In the genomic region with DNA sequence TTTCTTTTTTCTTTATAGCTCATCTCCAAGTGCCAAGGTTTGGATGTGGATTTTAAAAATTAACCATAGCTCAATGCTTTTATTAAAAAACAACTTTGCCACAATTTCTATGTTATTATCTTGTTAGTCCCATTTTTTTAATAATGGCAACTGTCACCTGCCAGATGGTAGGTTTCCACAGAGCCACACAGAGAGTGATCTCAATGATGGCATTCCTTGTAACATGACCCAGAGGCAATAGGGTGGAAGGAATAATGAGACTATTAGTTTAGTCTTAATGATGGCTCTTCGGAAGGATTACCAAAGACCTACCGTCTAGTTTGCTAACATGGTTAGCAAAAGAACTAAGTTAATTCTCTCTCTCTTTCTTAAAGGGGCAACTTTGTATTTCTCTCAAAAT, we compare ENCODE assay signal across 20 cellular contexts.
DNase-seq lines count a peak whose midpoint lies in the region; ATAC-seq and TF ChIP-seq lines count a peak whose summit lies in the region.
"Had no signal": no experiment of that assay in that cellular context is flagged by ENCODE, and none has a peak within 500 bp of the region (broad histone marks: within the 10 kb centered on the region; RNA-seq: fewer than 3 reads in every experiment).

No MANE protein-coding gene starts in this region.

- DNase-seq in NCI-H1105 treated with DMSO at 0.1 percent for 48 hours (lab: John Stamatoyannopoulos, UW) (peak; percentile 33), NCI-H1105 (lab: John Stamatoyannopoulos, UW) (no peak), NCI-H2029 (lab: John Stamatoyannopoulos, UW) (peak; percentile 66), NCI-H524 treated with DMSO at 0.1 percent for 48 hours (lab: John Stamatoyannopoulos, UW) (peak; percentile 90), left kidney (ENCODE audit: low read depth, low spot score) (peak; percentile 14), stomach (no peak)
- no peak for DNase-seq in activated naive CD4-positive, alpha-beta T cell (lab: John Stamatoyannopoulos, UW)
- DNase-seq: 8988T; CD8-positive, alpha-beta T cell; H7; NCI-H187 treated with DMSO at 0.1 percent for 48 hours; NCI-H2227 treated with DMSO at 0.1 percent for 48 hours; NCI-H774; Peyer's patch; Right ventricle myocardium superior; T-helper 1 cell had no signal

- H3K36me3 ChIP-seq in stomach: peaks cover 0 to 17% (median 5%) of the 10 kb centered on the region in 4 donors

- 83 to 93% (median 86%) methylated on average over 2 of the region's 2 CpGs for WGBS in stomach, 5 donors

- H3K27ac ChIP-seq in stomach: no peak overlapping the region
- H3K27ac ChIP-seq: BLaER1, KMS-11, Peyer's patch, SK-N-MC had no signal

- intact Hi-C loops in stomach (cut with DNase I; ENCODE audit: low total_unique reads): no loop called here

- no peaks in the 10 kb centered on the region for H3K27me3 ChIP-seq in stomach
- H3K27me3 ChIP-seq: BLaER1, Peyer's patch had no signal

- H3K4me1 ChIP-seq in stomach: no peaks in the 10 kb centered on the region
- H3K4me1 ChIP-seq: BLaER1, Peyer's patch had no signal

- TF ChIP-seq CTCF in stomach (IDR thresholded peaks at IDR 0.05): no peak

- TF ChIP-seq EP300 in stomach (IDR thresholded peaks at IDR 0.05): no peak

- no peaks in the 10 kb centered on the region for H3K9me3 ChIP-seq in stomach
- H3K9me3 ChIP-seq: Peyer's patch had no signal

- TF ChIP-seq POLR2A in stomach (IDR thresholded peaks at IDR 0.05): no peak

- no peak for ATAC-seq in HG02798 (IDR thresholded peaks at IDR 0.05; ENCODE audit: poor library complexity, unreplicated experiment)
- ATAC-seq: CD8-positive, alpha-beta T cell had no signal

- H3K4me3 ChIP-seq in stomach: no peak overlapping the region
- H3K4me3 ChIP-seq: BLaER1, Peyer's patch, SK-N-MC had no signal

Comparison
In these comparisons a context has a peak if more than half of its experiments do, and no peak if none do; other contexts are left out.
1. DNase-seq: peak in NCI-H1105 treated with DMSO at 0.1 percent for 48 hours (single experiment), NCI-H2029 (single experiment), NCI-H524 treated with DMSO at 0.1 percent for 48 hours (single experiment) and left kidney (single experiment); none in NCI-H1105 (single experiment), activated naive CD4-positive, alpha-beta T cell (0 of 4) and stomach (single experiment).